In the genomic region with DNA sequence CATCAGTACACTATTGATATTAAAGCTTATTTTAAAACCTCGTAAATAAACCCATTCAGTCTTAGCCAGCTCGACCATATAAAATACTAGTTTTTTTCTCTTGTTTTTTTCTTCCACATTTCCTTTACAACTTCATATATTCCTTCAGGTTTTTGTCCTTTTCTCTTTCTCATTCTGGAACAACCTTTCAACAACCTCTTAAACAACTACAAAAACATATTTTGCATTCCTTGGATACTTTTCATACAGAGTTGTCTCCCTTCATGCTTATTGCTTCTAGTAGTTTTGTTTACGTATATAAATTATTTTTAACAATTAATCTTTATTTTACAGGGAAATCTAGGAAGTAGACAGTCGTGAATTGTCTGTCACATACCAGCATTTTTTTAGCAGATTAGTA, we compare ENCODE assay signal across 1 cellular context.
TF ChIP-seq lines count a peak whose summit lies in the region.

No MANE protein-coding gene starts in this region.

TF ChIP-seq in HEK293T, 16 proteins besides CTCF, POLR2A, EP300 and RAD21 (continued from another document):
- TF ChIP-seq HDGF (IDR thresholded peaks at IDR 0.05; ENCODE audit: borderline replicate concordance) (no peak), SUZ12 (IDR thresholded peaks at IDR 0.05) (no peak), TARDBP (IDR thresholded peaks at IDR 0.05) (no peak), FOXM1 (IDR thresholded peaks at IDR 0.05; ENCODE audit: borderline replicate concordance) (no peak), FOXA1 (IDR thresholded peaks at IDR 0.05) (no peak), ZNF384 (IDR thresholded peaks at IDR 0.05) (no peak)
